Comparison of ENCODE assay signal across 1 cellular context in genomic region chrX:9374537-9374936, GRCh38.
TF ChIP-seq lines count a peak whose summit lies in the region.

No MANE protein-coding gene starts in this region.

TF ChIP-seq in Ishikawa, 13 proteins besides CTCF, POLR2A, EP300 and RAD21 (continued from another document):
- TF ChIP-seq EGR1 (IDR thresholded peaks at IDR 0.05) (no peak), FOXM1 (IDR thresholded peaks at IDR 0.05; ENCODE audit: borderline replicate concordance, low read depth) (no peak), ZBTB7A (IDR thresholded peaks at IDR 0.05; ENCODE audit: low read depth) (no peak), MAX (IDR thresholded peaks at IDR 0.05) (no peak), YY1 (IDR thresholded peaks at IDR 0.05; ENCODE audit: low read depth) (no peak), TAF1 (IDR thresholded peaks at IDR 0.05; ENCODE audit: low read depth) (no peak)
